Comparison of ENCODE assay signal across 23 cellular contexts in the genomic region with DNA sequence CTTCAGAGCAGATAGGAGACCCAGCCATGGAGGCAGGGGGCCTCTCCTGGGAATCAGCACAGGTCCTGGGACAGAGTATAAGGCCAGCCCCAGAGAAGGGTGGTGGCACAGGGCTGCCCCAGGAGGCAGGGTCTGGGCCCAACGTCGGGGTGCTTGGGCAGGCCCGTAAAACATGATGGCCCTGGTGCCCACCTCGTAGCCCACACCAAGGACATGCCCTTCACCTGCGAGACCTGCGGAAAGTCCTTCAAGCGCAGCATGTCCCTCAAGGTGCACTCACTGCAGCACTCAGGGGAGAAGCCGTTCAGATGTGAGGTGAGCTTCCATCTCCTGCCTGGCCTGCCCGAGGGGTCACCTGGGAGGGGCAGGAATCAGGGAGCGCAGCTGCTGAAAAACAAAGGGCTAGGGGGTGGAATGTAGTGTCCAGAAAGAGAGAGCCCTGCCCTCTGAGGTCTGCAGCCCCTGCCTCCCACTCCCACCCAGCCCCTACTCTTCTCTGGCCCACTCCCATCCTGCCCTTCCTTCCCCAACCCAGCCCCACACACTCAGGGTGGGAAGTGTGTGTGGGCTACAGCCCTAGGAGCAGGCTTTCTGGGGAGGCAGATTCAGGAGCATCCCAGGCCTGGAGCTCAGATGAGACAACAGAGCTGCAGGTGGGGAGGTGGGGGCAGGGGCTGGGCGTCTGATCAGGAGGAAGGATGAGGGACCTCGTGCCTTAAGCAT. TPM values are rescaled to one million over a fixed set of nuclear protein-coding genes. Genes with fewer than 3 reads are reported as not detected.
"Had no signal": no experiment of that assay in that cellular context is flagged by ENCODE, and none has a peak within 500 bp of the region (broad histone marks: within the 10 kb centered on the region; RNA-seq: fewer than 3 reads in every experiment).

No MANE protein-coding gene starts in this region.

- H3K4me3 Mint-ChIP-seq: activated CD8-positive, alpha-beta T cell treated with anti-CD3 and anti-CD28 coated beads for 36 hours; activated naive CD8-positive, alpha-beta T cell treated with anti-CD3 and anti-CD28 coated beads, Interleukin-2, amount 50 U/mL, for 24 hours; activated T-helper 1 cell treated with anti-CD3 and anti-CD28 coated beads, Interleukin-12 subunit alpha, Interleukin-12 subunit beta, Interleukin-2, Interleukin-4 antibody, amounts not matched to agents 30 ng/mL and 10 ng/mL and 1 ng/mL, durations not matched to agents 14 hours and 24 hours and 36 hours; neural progenitor cell had no signal

- DNase-seq: activated CD8-positive, alpha-beta T cell treated with anti-CD3 and anti-CD28 coated beads for 36 hours; activated naive CD4-positive, alpha-beta T cell treated with Interleukin-2 at 50 U/mL for 16 hours; activated naive CD8-positive, alpha-beta T cell treated with anti-CD3 and anti-CD28 coated beads, Interleukin-2, amount 50 U/mL, for 24 hours; heart right ventricle; left colon; retina; stimulated activated CD4-positive, alpha-beta T cell treated with anti-CD3 and anti-CD28 coated beads, Interleukin-2, amount 100 ng/mL, for 48 hours; stimulated activated naive CD8-positive, alpha-beta T cell treated with anti-CD3 and anti-CD28 coated beads, Interleukin-15, Interleukin-2, amounts not matched to agents 100 U/mL and 50 U/mL, for 24 hours; T-helper 1 cell; T1000; trophoblast cell; WERI-Rb-1 had no signal

- H3K27me3 Mint-ChIP-seq: activated CD8-positive, alpha-beta T cell treated with anti-CD3 and anti-CD28 coated beads for 36 hours; activated naive CD8-positive, alpha-beta T cell treated with anti-CD3 and anti-CD28 coated beads, Interleukin-2, amount 50 U/mL, for 24 hours had no signal

- H3K4me2 ChIP-seq: neural progenitor cell had no signal

- H3K9ac ChIP-seq: neural progenitor cell, parathyroid adenoma had no signal

- H3K9me3 ChIP-seq: ascending aorta, gastroesophageal sphincter, heart right ventricle had no signal

- H3K27ac Mint-ChIP-seq: activated CD8-positive, alpha-beta T cell treated with anti-CD3 and anti-CD28 coated beads for 36 hours; activated naive CD8-positive, alpha-beta T cell treated with anti-CD3 and anti-CD28 coated beads, Interleukin-2, amount 50 U/mL, for 24 hours; activated T-helper 1 cell treated with anti-CD3 and anti-CD28 coated beads, Interleukin-12 subunit alpha, Interleukin-12 subunit beta, Interleukin-2, Interleukin-4 antibody, amounts not matched to agents 30 ng/mL and 10 ng/mL and 1 ng/mL, durations not matched to agents 14 hours and 24 hours and 36 hours; neural progenitor cell had no signal

- H3K9me3 Mint-ChIP-seq: activated CD8-positive, alpha-beta T cell treated with anti-CD3 and anti-CD28 coated beads for 36 hours; activated naive CD8-positive, alpha-beta T cell treated with anti-CD3 and anti-CD28 coated beads, Interleukin-2, amount 50 U/mL, for 24 hours; activated T-helper 1 cell treated with anti-CD3 and anti-CD28 coated beads, Interleukin-12 subunit alpha, Interleukin-12 subunit beta, Interleukin-2, Interleukin-4 antibody, amounts not matched to agents 30 ng/mL and 10 ng/mL and 1 ng/mL, durations not matched to agents 14 hours and 24 hours and 36 hours; naive B cell had no signal

- H3K4me1 ChIP-seq: neural progenitor cell had no signal

- ATAC-seq: activated CD8-positive, alpha-beta T cell treated with anti-CD3 and anti-CD28 coated beads for 36 hours; activated naive CD8-positive, alpha-beta T cell treated with anti-CD3 and anti-CD28 coated beads, Interleukin-2, amount 50 U/mL, for 24 hours; gastroesophageal sphincter; heart right ventricle; left colon; stimulated activated naive CD8-positive, alpha-beta T cell treated with anti-CD3 and anti-CD28 coated beads, Interleukin-15, Interleukin-2, amounts not matched to agents 100 U/mL and 50 U/mL, for 24 hours had no signal

- H3K36me3 ChIP-seq: neural progenitor cell, WERI-Rb-1 had no signal

- H3K4me3 ChIP-seq: ascending aorta, gastroesophageal sphincter, heart right ventricle, lung, neural progenitor cell had no signal

- H3K27me3 ChIP-seq: ascending aorta, gastroesophageal sphincter, heart right ventricle, neural progenitor cell had no signal

- H3K27ac ChIP-seq: gastroesophageal sphincter, neural progenitor cell, parathyroid adenoma, WERI-Rb-1 had no signal

- H2AFZ ChIP-seq: neural progenitor cell, parathyroid adenoma had no signal

- H3K36me3 Mint-ChIP-seq: naive B cell had no signal

RNA-seq across cellular contexts. Expression of gene KLHL40, which starts 22.4 kb away (rescaled TPM):
- total RNA-seq: activated CD8-positive, alpha-beta T cell treated with anti-CD3 and anti-CD28 coated beads for 36 hours; activated T-helper 1 cell treated with anti-CD3 and anti-CD28 coated beads, Interleukin-12 subunit alpha, Interleukin-12 subunit beta, Interleukin-2, Interleukin-4 antibody, amounts not matched to agents 30 ng/mL and 10 ng/mL and 1 ng/mL, durations not matched to agents 14 hours and 24 hours and 36 hours; ascending aorta; bronchial epithelial cell; dermis microvascular lymphatic vessel endothelial cell; epithelial cell of proximal tubule; gastroesophageal sphincter; left colon; lung; mononuclear cell had no signal

RNA-seq across cellular contexts. Expression of gene HHATL, which starts 39.6 kb away (rescaled TPM):
- total RNA-seq: activated CD8-positive, alpha-beta T cell treated with anti-CD3 and anti-CD28 coated beads for 36 hours; activated T-helper 1 cell treated with anti-CD3 and anti-CD28 coated beads, Interleukin-12 subunit alpha, Interleukin-12 subunit beta, Interleukin-2, Interleukin-4 antibody, amounts not matched to agents 30 ng/mL and 10 ng/mL and 1 ng/mL, durations not matched to agents 14 hours and 24 hours and 36 hours; ascending aorta; bronchial epithelial cell; dermis microvascular lymphatic vessel endothelial cell; epithelial cell of proximal tubule; mononuclear cell had no signal
